ENCODE assay signal across 10 cellular contexts in genomic region chr11:33016654-33017053, GRCh38. TPM values are rescaled to one million over a fixed set of nuclear protein-coding genes. Genes with fewer than 3 reads are reported as not detected.
DNase-seq lines count a peak whose midpoint lies in the region; ATAC-seq and TF ChIP-seq lines count a peak whose summit lies in the region.
"Had no signal": no experiment of that assay in that cellular context is flagged by ENCODE, and none has a peak within 500 bp of the region (broad histone marks: within the 10 kb centered on the region; RNA-seq: fewer than 3 reads in every experiment).

No MANE protein-coding gene starts in this region.

- DNase-seq in DMS 273 (lab: John Stamatoyannopoulos, UW; ENCODE audit: unreplicated experiment) (peak; percentile 20), DMS 273 treated with DMSO at 0.1 percent for 48 hours (lab: John Stamatoyannopoulos, UW) (no peak), WTC11 (ENCODE audit: low spot score) (no peak), sciatic nerve (ENCODE audit: low spot score) (no peak)
- DNase-seq: NCI-H146 had no signal

- H3K27me3 Mint-ChIP-seq in WTC11 (ENCODE audit: low read depth) = peaks cover 38% of the 10 kb centered on the region

- peak overlapping the region; percentile 50 for H3K4me3 ChIP-seq in iPS-11a (ENCODE audit: low read depth, low read length)
- H3K4me3 ChIP-seq in skin epidermis = peak overlapping the region; percentile 37 to 68 (median 52)

- intact Hi-C loops in sciatic nerve (cut with DNase I) = no loop called here

- peaks cover 18% of the 10 kb centered on the region for H3K4me1 Mint-ChIP-seq in WTC11

- TF ChIP-seq CTCF in WTC11 (IDR thresholded peaks at IDR 0.05) = no peak

- H3K9me3 Mint-ChIP-seq in WTC11 = no peaks in the 10 kb centered on the region

- peak overlapping the region; percentile 71 for H3K4me3 Mint-ChIP-seq in WTC11

- no peak for ATAC-seq in WTC11
- no peak for ATAC-seq in GM21723 (IDR thresholded peaks at IDR 0.05; ENCODE audit: unreplicated experiment)
- ATAC-seq in HG02870 (IDR thresholded peaks at IDR 0.05; ENCODE audit: unreplicated experiment) = no peak
- ATAC-seq in sciatic nerve = no peak

- peak overlapping the region in 7 of 21 experiments; percentile 14 to 83 (median 57) for H3K27ac ChIP-seq in skin epidermis
- H3K27ac ChIP-seq: 22Rv1 had no signal

- no peak overlapping the region for H3K27ac Mint-ChIP-seq in WTC11

- POLR2A ChIA-PET in WTC11 (lab: Charles Lee) = interaction anchor here (1.4 to 2.1 kb wide), 2 partner anchors 8 to 23 kb away, joined by 6 to 12 read pairs; partner anchors contain the start of gene TCP11L1

- CTCF ChIA-PET in WTC11 (lab: Charles Lee) = interaction anchor here (0.9 to 2.8 kb wide), 7 partner anchors 8 to 176 kb away, joined by 3 to 18 read pairs (median 7); partner anchors contain the start of genes QSER1 and TCP11L1

- no peaks in the 10 kb centered on the region for H3K36me3 Mint-ChIP-seq in WTC11

TF ChIP-seq in WTC11, 78 proteins besides CTCF, POLR2A, EP300 and RAD21:
- TF ChIP-seq E2F4 (CRISPR knock-in tag; IDR thresholded peaks at IDR 0.05; ENCODE audit: borderline replicate concordance, low read depth) (no peak), STAT6 (CRISPR knock-in tag; conservative IDR thresholded peaks at IDR 0.05; ENCODE audit: low read depth) (no peak), HMGA2 (CRISPR knock-in tag; IDR thresholded peaks at IDR 0.05) (no peak), MLX (CRISPR knock-in tag; IDR thresholded peaks at IDR 0.05) (no peak), ZNF263 (CRISPR knock-in tag; IDR thresholded peaks at IDR 0.05; ENCODE audit: low read depth) (no peak), ZNF281 (CRISPR knock-in tag; IDR thresholded peaks at IDR 0.05) (no peak), ATF2 (CRISPR knock-in tag; IDR thresholded peaks at IDR 0.05; ENCODE audit: borderline replicate concordance, low read depth) (no peak), JAZF1 (CRISPR knock-in tag; IDR thresholded peaks at IDR 0.05) (no peak), ZNF317 (CRISPR knock-in tag; IDR thresholded peaks at IDR 0.05; ENCODE audit: borderline replicate concordance, low read depth) (no peak), NR3C1 (CRISPR knock-in tag; conservative IDR thresholded peaks at IDR 0.05; ENCODE audit: low read depth) (no peak), CREB1 (CRISPR knock-in tag; IDR thresholded peaks at IDR 0.05) (no peak), SMAD3 (CRISPR knock-in tag; IDR thresholded peaks at IDR 0.05; ENCODE audit: borderline replicate concordance) (no peak), ZNF423 (CRISPR knock-in tag; IDR thresholded peaks at IDR 0.05) (no peak), NFYB (CRISPR knock-in tag; conservative IDR thresholded peaks at IDR 0.05; ENCODE audit: low read depth) (no peak), ZNF671 (CRISPR knock-in tag; IDR thresholded peaks at IDR 0.05) (no peak), ZNF121 (CRISPR knock-in tag; IDR thresholded peaks at IDR 0.05) (no peak)

RNA-seq across cellular contexts. Expression of gene DEPDC7, which starts 1.0 kb away (rescaled TPM):
- total RNA-seq in WTC11 (2021) (4.7 to 5.6 TPM (median 5.1 TPM) in 3 replicates), sciatic nerve (12.3 TPM)

RNA-seq across cellular contexts. Expression of gene TCP11L1, which starts 22.7 kb away (rescaled TPM):
- total RNA-seq in WTC11 (2021) = 16.8 to 19.4 TPM (median 18.5 TPM) in 3 replicates
- 36.5 TPM for total RNA-seq in sciatic nerve
